13 cellular contexts compared by ENCODE assay signal in genomic region chr6:52351879-52352238, GRCh38. TPM values are rescaled to one million over a fixed set of nuclear protein-coding genes. Genes with fewer than 3 reads are reported as not detected.
DNase-seq lines count a peak whose midpoint lies in the region; ATAC-seq and TF ChIP-seq lines count a peak whose summit lies in the region.
"Had no signal": no experiment of that assay in that cellular context is flagged by ENCODE, and none has a peak within 500 bp of the region (broad histone marks: within the 10 kb centered on the region; RNA-seq: fewer than 3 reads in every experiment).

No MANE protein-coding gene starts in this region.

- H3K27me3 ChIP-seq in CD8-positive, alpha-beta memory T cell (ENCODE audit: insufficient read depth, low read length, poor library complexity, severe bottlenecking), result no peaks in the 10 kb centered on the region
- H3K27me3 ChIP-seq: ascending aorta, vagina had no signal

- no peaks in the 10 kb centered on the region for H3K36me3 ChIP-seq in CD8-positive, alpha-beta memory T cell (ENCODE audit: insufficient read depth, low read length)
- H3K36me3 ChIP-seq: ascending aorta, vagina had no signal

- TF ChIP-seq CTCF in AG04449 (IDR thresholded peaks at IDR 0.05; ENCODE audit: insufficient read depth, low read length, missing control alignments) (no peak), chondrocyte (IDR thresholded peaks at IDR 0.05) (no peak), nephron progenitor cell (IDR thresholded peaks at IDR 0.05) (no peak)

- H3K36me3 Mint-ChIP-seq in IgD-negative memory B cell (no peaks in the 10 kb centered on the region), chondrocyte (ENCODE audit: low read depth) (no peaks in the 10 kb centered on the region), nephron progenitor cell (ENCODE audit: low read depth) (no peaks in the 10 kb centered on the region)
- no peaks in the 10 kb centered on the region for H3K36me3 Mint-ChIP-seq in CD8-positive, alpha-beta memory T cell

- CTCF ChIA-PET in AG04449 (lab: Yijun Ruan, JAX), result interaction anchor here (1.0 to 2.6 kb wide), 5 partner anchors 14 to 88 kb away, joined by 3 to 13 read pairs (median 4); partner anchors contain the start of gene MCM3
- CTCF ChIA-PET in CD8-positive, alpha-beta memory T cell (lab: Charles Lee), result interaction anchor here (1.2 to 1.4 kb wide), 2 partner anchors 10 to 49 kb away, joined by 3 to 4 read pairs; partner anchors contain the start of gene PAQR8

- H3K27ac Mint-ChIP-seq in IgD-negative memory B cell (peak overlapping the region; percentile 15 to 82 (median 60)), chondrocyte (ENCODE audit: unreplicated experiment) (peak overlapping the region; percentile 94), nephron progenitor cell (peak overlapping the region; percentile 52)
- peak overlapping the region in 1 of 8 donors; percentile 30 for H3K27ac Mint-ChIP-seq in CD8-positive, alpha-beta memory T cell

- H3K9me3 Mint-ChIP-seq in IgD-negative memory B cell (no peaks in the 10 kb centered on the region), chondrocyte (ENCODE audit: low read depth) (no peaks in the 10 kb centered on the region), nephron progenitor cell (no peaks in the 10 kb centered on the region)
- H3K9me3 Mint-ChIP-seq in CD8-positive, alpha-beta memory T cell, result no peaks in the 10 kb centered on the region
- H3K9me3 Mint-ChIP-seq: effector memory CD8-positive, alpha-beta T cell had no signal

- no peak overlapping the region for H3K27ac ChIP-seq in CD8-positive, alpha-beta memory T cell (ENCODE audit: low read depth, low read length)
- H3K27ac ChIP-seq: vagina had no signal

- no peaks in the 10 kb centered on the region for H3K9me3 ChIP-seq in CD8-positive, alpha-beta memory T cell (ENCODE audit: low read length)
- H3K9me3 ChIP-seq: ascending aorta, vagina had no signal

- H3K4me3 Mint-ChIP-seq in IgD-negative memory B cell, result no peak overlapping the region
- no peak overlapping the region for H3K4me3 Mint-ChIP-seq in chondrocyte (ENCODE audit: unreplicated experiment)
- no peak overlapping the region for H3K4me3 Mint-ChIP-seq in nephron progenitor cell
- H3K4me3 Mint-ChIP-seq in CD8-positive, alpha-beta memory T cell, result no peak overlapping the region
- H3K4me3 Mint-ChIP-seq: effector memory CD8-positive, alpha-beta T cell had no signal

- peaks cover 24 to 28% (median 25%) of the 10 kb centered on the region in 3 donors for H3K4me1 Mint-ChIP-seq in IgD-negative memory B cell
- peaks cover 16% of the 10 kb centered on the region for H3K4me1 Mint-ChIP-seq in chondrocyte (ENCODE audit: low read depth)
- H3K4me1 Mint-ChIP-seq in nephron progenitor cell, result peaks cover 27% of the 10 kb centered on the region
- peaks cover 4 to 24% (median 6%) of the 10 kb centered on the region in 3 donors for H3K4me1 Mint-ChIP-seq in CD8-positive, alpha-beta memory T cell

- H3K4me1 ChIP-seq in CD8-positive, alpha-beta memory T cell (ENCODE audit: insufficient read depth, low read length), result peaks cover 8% of the 10 kb centered on the region

- DNase-seq in AG04449 (ENCODE audit: low read depth, low spot score) (no peak), chondrocyte (ENCODE audit: low spot score) (no peak), nephron progenitor cell (no peak), amniotic stem cell (lab: John Stamatoyannopoulos, UW) (no peak)
- DNase-seq in CD8-positive, alpha-beta memory T cell, result no peak
- no peak for DNase-seq in activated effector memory CD4-positive, alpha-beta T cell treated with anti-CD3 and anti-CD28 coated beads, Interleukin-2, amount 50 U/mL, for 16 hours
- DNase-seq: activated CD4-positive, alpha-beta T cell treated with anti-CD3 and anti-CD28 coated beads for 4 hours; effector memory CD8-positive, alpha-beta T cell; NK-92 treated with Interleukin-12 subunit alpha and Interleukin-12 subunit beta, amount 100 ng/mL, for 24 hours had no signal

- POLR2A ChIA-PET in AG04449 (lab: Yijun Ruan, JAX), result interaction anchor here (0.7 to 1.5 kb wide), 4 partner anchors 10 to 67 kb away, joined by 3 to 15 read pairs (median 4); partner anchors contain the start of genes MCM3 and PAQR8
- POLR2A ChIA-PET in CD8-positive, alpha-beta memory T cell (lab: Charles Lee), result interaction anchor here (1.1 kb wide), 1 partner anchor 10 kb away, joined by 4 read pairs; the partner anchor contains the start of gene PAQR8

- H3K27me3 Mint-ChIP-seq in IgD-negative memory B cell (no peaks in the 10 kb centered on the region), chondrocyte (ENCODE audit: low read depth) (no peaks in the 10 kb centered on the region), nephron progenitor cell (ENCODE audit: low read depth, poor library complexity) (peaks cover 4% of the 10 kb centered on the region)
- peaks cover 0 to 3% of the 10 kb centered on the region in 2 donors for H3K27me3 Mint-ChIP-seq in CD8-positive, alpha-beta memory T cell
- H3K27me3 Mint-ChIP-seq: effector memory CD8-positive, alpha-beta T cell had no signal

- 0 out of 2 replicates have a peak overlapping the region, but pooled peaks have one; percentile 12 for H3K4me3 ChIP-seq in AG04449 (ENCODE audit: low read depth, low read length)
- no peak overlapping the region for H3K4me3 ChIP-seq in CD8-positive, alpha-beta memory T cell (ENCODE audit: low read length)
- H3K4me3 ChIP-seq: ascending aorta, vagina had no signal

- no peak for ATAC-seq in GM21737 (IDR thresholded peaks at IDR 0.05; ENCODE audit: unreplicated experiment)

RNA-seq across cellular contexts. Expression of gene PAQR8, which starts 10.1 kb away (rescaled TPM):
- polyA plus RNA-seq in IgD-negative memory B cell, result 6.4 TPM
- 3.6 to 4.4 TPM (median 3.6 TPM) in 3 replicates for total RNA-seq in chondrocyte
- 10 to 100 TPM; 10.2 to 11.7 TPM for total RNA-seq in CD8-positive, alpha-beta memory T cell
- polyA plus RNA-seq in CD8-positive, alpha-beta memory T cell, result 17.9 TPM
